1 cellular context compared by ENCODE assay signal in the genomic region with DNA sequence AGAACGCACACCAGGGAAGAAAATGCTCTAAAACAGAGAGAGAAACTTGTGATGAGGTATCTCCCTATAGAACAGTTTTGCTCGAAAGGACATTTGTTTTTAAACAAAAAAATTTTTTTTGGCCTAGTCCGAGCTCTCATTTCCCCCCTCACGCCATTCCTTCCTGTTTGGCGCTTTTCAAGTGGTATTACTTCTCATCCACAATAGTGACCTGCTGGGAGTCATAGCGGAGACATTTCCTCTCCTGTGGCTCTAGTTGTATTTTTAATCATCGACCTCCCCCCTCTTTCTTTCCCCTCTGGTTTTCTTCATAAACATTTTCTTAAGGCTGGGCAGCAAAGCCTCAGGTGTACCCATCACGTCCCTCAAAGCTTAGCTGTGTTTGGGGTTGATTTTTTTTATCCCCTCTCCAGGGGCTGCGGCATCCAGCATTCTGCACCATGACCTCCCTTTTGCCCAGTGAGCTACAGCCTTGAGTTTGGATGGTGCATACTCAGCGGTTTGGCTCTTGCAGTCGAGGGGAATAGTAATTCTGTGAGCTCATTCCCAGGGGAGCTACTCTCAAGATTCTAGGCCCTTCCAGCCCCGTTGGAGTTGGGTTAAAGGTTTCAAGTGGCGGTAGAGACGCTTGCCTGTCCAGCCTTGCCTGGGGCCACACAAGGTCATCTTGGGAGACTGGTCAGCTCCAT.
TF ChIP-seq lines count a peak whose summit lies in the region.

No MANE protein-coding gene starts in this region.

TF ChIP-seq in H1, 55 proteins besides CTCF, POLR2A, EP300 and RAD21 (continued from another document):
- TF ChIP-seq CHD2 (IDR thresholded peaks at IDR 0.05; ENCODE audit: low read length) (no peak), TEAD4 (IDR thresholded peaks at IDR 0.05; ENCODE audit: low read depth, low read length) (no peak), EZH2 (IDR thresholded peaks at IDR 0.05; ENCODE audit: low read depth, low read length, severe bottlenecking) (no peak), SAP30 (IDR thresholded peaks at IDR 0.05; ENCODE audit: insufficient read depth, insufficient replicate concordance, low read length) (no peak), CTBP2 (IDR thresholded peaks at IDR 0.05; ENCODE audit: borderline replicate concordance, insufficient read depth, insufficient read length, low read length) (no peak), YY1 (IDR thresholded peaks at IDR 0.05; ENCODE audit: low read depth, low read length) (no peak), POLR2AphosphoS5 (IDR thresholded peaks at IDR 0.05; ENCODE audit: low read depth, low read length) (no peak), POU5F1 (IDR thresholded peaks at IDR 0.05; ENCODE audit: low read depth, low read length) (no peak), RFX5 (IDR thresholded peaks at IDR 0.05; ENCODE audit: borderline replicate concordance, low read depth, low read length) (no peak)
- TF ChIP-seq, protein P1, sequence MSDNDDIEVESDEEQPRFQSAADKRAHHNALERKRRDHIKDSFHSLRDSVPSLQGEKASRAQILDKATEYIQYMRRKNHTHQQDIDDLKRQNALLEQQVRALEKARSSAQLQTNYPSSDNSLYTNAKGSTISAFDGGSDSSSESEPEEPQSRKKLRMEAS (IDR thresholded peaks at IDR 0.05), result no peak
